Comparison of ENCODE assay signal across 8 cellular contexts in the genomic region with DNA sequence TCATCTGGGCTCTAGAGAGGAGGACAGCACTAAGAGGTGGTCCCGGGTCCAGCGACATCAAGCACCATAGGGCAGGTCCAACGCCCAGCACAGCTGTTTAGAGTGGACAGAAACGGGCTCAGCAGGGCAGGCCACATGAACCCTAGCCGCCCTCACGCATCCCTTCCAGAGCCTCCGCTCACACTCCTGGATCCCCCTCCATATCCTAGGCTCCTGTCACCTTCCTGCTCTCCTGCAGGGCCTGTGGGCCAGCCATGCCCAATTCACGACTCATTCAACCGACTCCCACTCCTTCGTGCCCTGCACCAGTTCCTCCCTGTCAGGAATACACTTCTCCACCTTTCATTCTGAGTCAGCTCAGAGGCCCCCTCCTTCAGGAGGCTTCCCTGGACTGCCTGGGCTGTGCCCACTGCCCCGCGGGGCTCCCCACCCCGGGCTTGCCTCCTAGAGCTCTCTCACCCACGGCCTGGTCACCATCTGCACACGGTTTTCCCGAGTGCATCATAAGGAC.
A peak's percentile ranks its signal among the peaks of the same experiment; 100 is the strongest.
DNase-seq lines count a peak whose midpoint lies in the region; ATAC-seq, FAIRE-seq and TF ChIP-seq lines count a peak whose summit lies in the region.

No MANE protein-coding gene starts in this region.

- H3K27ac ChIP-seq in duodenal mucosa (ENCODE audit: low read depth, low read length) (no peak overlapping the region), sigmoid colon (peak overlapping the region in 2 of 4 donors; percentile 44 to 52)

- no peaks in the 10 kb centered on the region for H3K27me3 ChIP-seq in duodenal mucosa (ENCODE audit: control insufficient read depth in 1 of 2, insufficient read depth in 2 of 2, low read length in 2 of 2)
- H3K27me3 ChIP-seq in sigmoid colon = no peaks in the 10 kb centered on the region
- no peaks in the 10 kb centered on the region for H3K27me3 ChIP-seq in BE2C

- TF ChIP-seq EP300 in sigmoid colon (IDR thresholded peaks at IDR 0.05) = no peak

- H3K9ac ChIP-seq in duodenal mucosa (ENCODE audit: low read depth in 1 of 2, low read length in 2 of 2) = peak overlapping the region; percentile 57 to 82

- TF ChIP-seq POLR2A in sigmoid colon (IDR thresholded peaks at IDR 0.05) = no peak

- H3K9me3 ChIP-seq in duodenal mucosa (ENCODE audit: control insufficient read depth in 1 of 2, low read length in 2 of 2) = no peaks in the 10 kb centered on the region
- H3K9me3 ChIP-seq in sigmoid colon = no peaks in the 10 kb centered on the region
- H3K9me3 ChIP-seq in BE2C = no peaks in the 10 kb centered on the region

- intact Hi-C loops in sigmoid colon (cut with DNase I) = loop anchor here (1.0 to 5.0 kb wide), 4 partner anchors 45 to 518 kb away; no protein-coding TSS in a partner anchor

- no peaks in the 10 kb centered on the region for H3K36me3 ChIP-seq in duodenal mucosa (ENCODE audit: control insufficient read depth in 1 of 2, insufficient read depth in 2 of 2, low read length in 2 of 2)
- no peaks in the 10 kb centered on the region for H3K36me3 ChIP-seq in sigmoid colon
- H3K36me3 ChIP-seq in BE2C = no peaks in the 10 kb centered on the region

- DNase-seq in GM12864 (ENCODE audit: low read depth) (no peak), RCC 7860 (ENCODE audit: low spot score) (peak; percentile 72), sigmoid colon (peak; percentile 62), anterior cingulate cortex (lab: John Stamatoyannopoulos, UW) (no peak), BE2C (no peak), putamen (ENCODE audit: low spot score) (no peak)

- H3K4me1 ChIP-seq in duodenal mucosa (ENCODE audit: control insufficient read depth in 1 of 2, insufficient read depth in 2 of 2, low read length in 2 of 2) (peaks cover 17 to 26% of the 10 kb centered on the region in 2 donors), sigmoid colon (peaks cover 0 to 18% (median 14%) of the 10 kb centered on the region in 4 donors), BE2C (peaks cover 11% of the 10 kb centered on the region)

- WGBS in sigmoid colon, 2 donors = 85 to 88% methylated on average over 16 of the region's 16 CpGs

- ATAC-seq in HG03159 (IDR thresholded peaks at IDR 0.05; ENCODE audit: unreplicated experiment) = no peak

- H3K4me3 ChIP-seq in GM12864 (ENCODE audit: low read depth, low read length) = peak overlapping the region; percentile 55
- H3K4me3 ChIP-seq in duodenal mucosa (ENCODE audit: low read depth in 1 of 2, low read length in 2 of 2) = peak overlapping the region; percentile 76
- H3K4me3 ChIP-seq in sigmoid colon = peak overlapping the region in 1 of 4 donors; percentile 45
- no peak overlapping the region for H3K4me3 ChIP-seq in BE2C (ENCODE audit: low read depth, low read length)

- TF ChIP-seq CTCF in GM12864 (IDR thresholded peaks at IDR 0.05; ENCODE audit: low read depth, low read length, missing control alignments) (no peak), sigmoid colon (IDR thresholded peaks at IDR 0.05) (no peak), BE2C (IDR thresholded peaks at IDR 0.05; ENCODE audit: low read depth, low read length) (no peak)

- FAIRE-seq in RCC 7860 (lab: Jason Lieb, UNC) = no peak

Comparison
In these comparisons a context has a peak if more than half of its experiments do, and no peak if none do; other contexts are left out.
1. DNase-seq: peak in RCC 7860 (single experiment) and sigmoid colon (single experiment); none in GM12864 (single experiment), anterior cingulate cortex (0 of 58), BE2C (single experiment) and putamen (single experiment).